ENCODE assay signal across 10 cellular contexts in the genomic region with DNA sequence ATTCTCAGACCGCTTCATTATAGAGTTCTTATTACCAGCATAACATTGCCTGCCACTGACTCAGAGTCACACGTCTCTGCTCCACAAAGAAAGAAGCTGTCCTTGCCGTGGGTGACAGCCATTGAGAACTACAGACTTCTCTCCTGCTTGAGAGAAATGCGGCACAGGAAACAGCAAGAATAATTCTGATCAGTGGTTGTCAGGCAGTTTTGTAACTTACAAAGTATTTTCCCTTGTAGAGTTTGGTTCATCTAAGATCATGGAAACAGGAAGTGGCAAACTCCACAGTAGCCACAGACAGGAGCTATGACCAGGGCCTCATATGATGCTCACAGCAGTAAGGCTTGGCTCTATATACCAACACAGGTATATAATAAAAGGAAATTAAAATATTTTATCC. TPM values are rescaled to one million over a fixed set of nuclear protein-coding genes. Genes with fewer than 3 reads are reported as not detected.
A peak's percentile ranks its signal among the peaks of the same experiment; 100 is the strongest.
DNase-seq lines count a peak whose midpoint lies in the region; ATAC-seq, FAIRE-seq and TF ChIP-seq lines count a peak whose summit lies in the region.
"Had no signal": no experiment of that assay in that cellular context is flagged by ENCODE, and none has a peak within 500 bp of the region (broad histone marks: within the 10 kb centered on the region; RNA-seq: fewer than 3 reads in every experiment).

No MANE protein-coding gene starts in this region.

- no peaks in the 10 kb centered on the region for H3K79me2 ChIP-seq in neural progenitor cell (ENCODE audit: low read depth)
- H3K79me2 ChIP-seq in HepG2 (ENCODE audit: insufficient read depth, low read length), result no peaks in the 10 kb centered on the region

- H2AFZ ChIP-seq in neural progenitor cell (replicated peaks) (no peak overlapping the region), HepG2 (ENCODE audit: low read length) (no peak overlapping the region)

- H3K9me3 ChIP-seq in neural progenitor cell (ENCODE audit: low read depth) (no peaks in the 10 kb centered on the region), HepG2 (ENCODE audit: low read length) (no peaks in the 10 kb centered on the region)
- H3K9me3 ChIP-seq: breast epithelium had no signal

- H3K27me3 ChIP-seq in neural progenitor cell, result no peaks in the 10 kb centered on the region
- no peaks in the 10 kb centered on the region for H3K27me3 ChIP-seq in HepG2 (ENCODE audit: control insufficient read depth in 1 of 2, insufficient read depth in 2 of 2, low read length in 2 of 2)
- H3K27me3 ChIP-seq: breast epithelium had no signal

- no peak for TF ChIP-seq RAD21 in HepG2 (CRISPR knock-in tag; IDR thresholded peaks at IDR 0.05)

- no peaks in the 10 kb centered on the region for H3F3A ChIP-seq in neural progenitor cell (ENCODE audit: low read depth)

- CTCF ChIA-PET in HepG2 (lab: Yijun Ruan, JAX; ENCODE audit: low intra/inter-chr PET ratio, low total read pairs), result no interaction called here

- no peak overlapping the region for H3K4me2 ChIP-seq in neural progenitor cell
- H3K4me2 ChIP-seq in HepG2 (ENCODE audit: low read depth, low read length), result no peak overlapping the region

- H3K36me3 ChIP-seq in neural progenitor cell (no peaks in the 10 kb centered on the region), HepG2 (replicated peaks in 1 of 2; ENCODE audit: control insufficient read depth in 1 of 2, insufficient read depth in 2 of 2, low read length in 2 of 2) (peaks cover 2 to 14% of the 10 kb centered on the region in 2 experiments; a peak in 4 of 5 replicates)
- H3K36me3 ChIP-seq: breast epithelium had no signal

- in situ Hi-C loops in ACHN (cut with HindIII; ENCODE audit: low pct_ligation_motif_present, low pct_unique_long_range_greater_than_20kb, low sequenced_read_pairs) (no loop called here), HepG2 (cut with HindIII; ENCODE audit: extremely low pct_ligation_motif_present, low pct_unique_long_range_greater_than_20kb) (no loop called here)

- no peaks in the 10 kb centered on the region for H3K27me3 Mint-ChIP-seq in T-helper 2 cell treated with Interferon-gamma antibody and Interleukin-4, amounts not matched to agents 5 μg/mL and 100 μg/mL, for 36 hours (ENCODE audit: low read depth)
- H3K27me3 Mint-ChIP-seq in neural progenitor cell (ENCODE audit: insufficient read depth, low read depth), result no peaks in the 10 kb centered on the region

- WGBS in HepG2 (ENCODE audit: low lambda C conversion rate), result 98% methylated on average over 4 of the region's 4 CpGs

- no peaks in the 10 kb centered on the region for H3K9me3 Mint-ChIP-seq in T-helper 2 cell treated with Interferon-gamma antibody and Interleukin-4, amounts not matched to agents 5 μg/mL and 100 μg/mL, for 36 hours
- H3K9me3 Mint-ChIP-seq in neural progenitor cell, result no peaks in the 10 kb centered on the region

- no peak for TF ChIP-seq POLR2A in HepG2 (IDR thresholded peaks at IDR 0.05; ENCODE audit: insufficient read depth in 1 of 2, low read depth in 2 of 2, low read length in 2 of 2)

- H3K27ac Mint-ChIP-seq in T-helper 2 cell treated with Interferon-gamma antibody and Interleukin-4, amounts not matched to agents 5 μg/mL and 100 μg/mL, for 36 hours, result peak overlapping the region; percentile 84
- H3K27ac Mint-ChIP-seq in neural progenitor cell, result peak overlapping the region; percentile 43

- TF ChIP-seq CTCF in neural progenitor cell (IDR thresholded peaks at IDR 0.05), result no peak
- no peak for TF ChIP-seq CTCF in HepG2 (CRISPR knock-in tag; IDR thresholded peaks at IDR 0.05)

- peak; percentile 7 to 50 for DNase-seq in NOMO-1 (lab: John Stamatoyannopoulos, UW; ENCODE audit: unreplicated experiment in 2 of 2)
- DNase-seq in NOMO-1 treated with dmso at 0.1 percent for 144 hours (lab: John Stamatoyannopoulos, UW; ENCODE audit: unreplicated experiment), result no peak
- peak; percentile 59 for DNase-seq in T-helper 2 cell treated with Interferon-gamma antibody and Interleukin-4, amounts not matched to agents 5 μg/mL and 100 μg/mL, for 36 hours (ENCODE audit: low spot score)
- DNase-seq in neural progenitor cell (ENCODE audit: low spot score), result no peak
- no peak for DNase-seq in NCI-H2196 (lab: John Stamatoyannopoulos, UW; ENCODE audit: unreplicated experiment)
- no peak for DNase-seq in ACHN
- DNase-seq in HepG2 (ENCODE audit: low spot score), result no peak

- intact Hi-C loops in HepG2 (cut with micrococcal nuclease; ENCODE audit: unreplicated experiment), result no loop called here

- ATAC-seq in HG02885 (IDR thresholded peaks at IDR 0.05; ENCODE audit: poor library complexity, unreplicated experiment) (peak; percentile 73), HepG2 (no peak)

- POLR2A ChIA-PET in HepG2 (lab: Yijun Ruan, JAX), result no interaction called here

- FAIRE-seq in HepG2 (lab: Jason Lieb, UNC), result no peak
- FAIRE-seq: A204.1 had no signal

- H3K4me1 ChIP-seq in neural progenitor cell, result no peaks in the 10 kb centered on the region
- 0 out of 2 replicates have a peak, but pooled peaks cover 6% of the 10 kb centered on the region for H3K4me1 ChIP-seq in HepG2 (ENCODE audit: insufficient read depth, low read length)
- H3K4me1 ChIP-seq: breast epithelium had no signal

- H3K27ac ChIP-seq in neural progenitor cell (no peak overlapping the region), HepG2 (ENCODE audit: extremely low read length, insufficient read depth, low read length) (no peak overlapping the region)
- H3K27ac ChIP-seq: breast epithelium had no signal

- no TSS peak for BruUV-seq in HepG2 (replicated peaks; lab: Mats Ljungman, UMichigan)

- H3K4me3 Mint-ChIP-seq in T-helper 2 cell treated with Interferon-gamma antibody and Interleukin-4, amounts not matched to agents 5 μg/mL and 100 μg/mL, for 36 hours, result peak overlapping the region; percentile 61
- H3K4me3 Mint-ChIP-seq in neural progenitor cell, result no peak overlapping the region

- H3K9ac ChIP-seq in neural progenitor cell (no peak overlapping the region), HepG2 (ENCODE audit: insufficient read depth, low read depth, low read length) (no peak overlapping the region)

- peaks cover 28% of the 10 kb centered on the region for H3K4me1 Mint-ChIP-seq in T-helper 2 cell treated with Interferon-gamma antibody and Interleukin-4, amounts not matched to agents 5 μg/mL and 100 μg/mL, for 36 hours (ENCODE audit: low read depth)
- H3K4me1 Mint-ChIP-seq in neural progenitor cell, result no peaks in the 10 kb centered on the region

- H3K4me3 ChIP-seq in neural progenitor cell (no peak overlapping the region), HepG2 (replicated peaks in 1 of 3; ENCODE audit: insufficient read depth in 1 of 3, low read depth in 2 of 3, low read length in 3 of 3) (no peak overlapping the region)
- H3K4me3 ChIP-seq: breast epithelium had no signal

- TF ChIP-seq EP300 in HepG2 (IDR thresholded peaks at IDR 0.05; ENCODE audit: low read depth in 2 of 2, low read length in 2 of 2) (no peak), HepG2 (CRISPR knock-in tag; IDR thresholded peaks at IDR 0.05; ENCODE audit: borderline replicate concordance) (no peak)

- H4K20me1 ChIP-seq in neural progenitor cell (ENCODE audit: low read depth) (no peaks in the 10 kb centered on the region), HepG2 (ENCODE audit: insufficient read depth, low read length) (no peaks in the 10 kb centered on the region)

- H3K36me3 Mint-ChIP-seq in T-helper 2 cell treated with Interferon-gamma antibody and Interleukin-4, amounts not matched to agents 5 μg/mL and 100 μg/mL, for 36 hours (ENCODE audit: low read depth), result peaks cover 25% of the 10 kb centered on the region
- peaks cover 16% of the 10 kb centered on the region for H3K36me3 Mint-ChIP-seq in neural progenitor cell

TF ChIP-seq in HepG2, 621 proteins besides CTCF, POLR2A, EP300 and RAD21 (continues in another document):
- TF ChIP-seq FUBP1 (CRISPR knock-in tag; IDR thresholded peaks at IDR 0.05; ENCODE audit: borderline replicate concordance) (no peak), ZNF460 (CRISPR knock-in tag; IDR thresholded peaks at IDR 0.05; ENCODE audit: borderline replicate concordance) (no peak)

RNA-seq across cellular contexts. Expression of gene KCNV2, which starts 47.1 kb away (rescaled TPM):
- total RNA-seq in neural progenitor cell (ENCODE audit: low replicate concordance) (not detected in 2 replicates), HepG2 (2016; rRNA removed; fragmentation: Illumina TruSeq; extraction: Trizol) (not detected in 2 replicates)
- total RNA-seq in HepG2 (2016; cell fraction: cytosol; rRNA removed; fragmentation: Illumina TruSeq; extraction: Trizol; ENCODE audit: low read depth), result not detected in 2 replicates
- not detected in 2 replicates for total RNA-seq in HepG2 (2016; cell fraction: insoluble cytoplasmic fraction; rRNA removed; fragmentation: Illumina TruSeq; extraction: Trizol)
- not detected in 2 replicates for total RNA-seq in HepG2 (2016; cell fraction: membrane; rRNA removed; fragmentation: Illumina TruSeq; extraction: Trizol)
- not detected in 2 replicates for total RNA-seq in HepG2 (2016; cell fraction: nucleus; rRNA removed; fragmentation: Illumina TruSeq; extraction: Trizol)
- not detected in 2 replicates for polyA plus RNA-seq in HepG2 (2011; rRNA removed)
- polyA plus RNA-seq in HepG2 (2011; cell fraction: cytosol; rRNA removed), result not detected in 2 replicates
- polyA plus RNA-seq in HepG2 (2011; cell fraction: nucleus; rRNA removed), result not detected in 2 replicates
- polyA plus RNA-seq in HepG2 (2012), result 0.09 TPM in 1 of 2 replicates, not detected in the other
- not detected in 2 replicates for polyA plus RNA-seq in HepG2 (2016; cell fraction: cytosol; fragmentation: Illumina TruSeq; extraction: Trizol; ENCODE audit: low read depth)
- not detected in 2 replicates for polyA plus RNA-seq in HepG2 (2016; cell fraction: insoluble cytoplasmic fraction; fragmentation: Illumina TruSeq; extraction: Trizol; ENCODE audit: low read depth)
- not detected in 2 replicates for polyA plus RNA-seq in HepG2 (2016; cell fraction: membrane; fragmentation: Illumina TruSeq; extraction: Trizol; ENCODE audit: low read depth)
- polyA plus RNA-seq in HepG2 (2016; cell fraction: nucleus; fragmentation: Illumina TruSeq; extraction: Trizol; ENCODE audit: insufficient read depth, low read depth), result not detected in 2 replicates
- polyA minus RNA-seq in HepG2 (2011; rRNA and poly(A)+ RNA removed; ENCODE audit: low replicate concordance), result not detected in 2 replicates
- polyA minus RNA-seq in HepG2 (2011; cell fraction: cytosol; rRNA and poly(A)+ RNA removed), result not detected in 2 replicates
- not detected in 2 replicates for polyA minus RNA-seq in HepG2 (2011; cell fraction: nucleus; rRNA and poly(A)+ RNA removed)
- total RNA-seq: breast epithelium had no signal

Comparison
In these comparisons a context has a peak if more than half of its experiments do, and no peak if none do; other contexts are left out.
1. DNase-seq: peak in NOMO-1 (2 of 2) and T-helper 2 cell treated with Interferon-gamma antibody and Interleukin-4, amounts not matched to agents 5 μg/mL and 100 μg/mL, for 36 hours (single experiment); none in NOMO-1 treated with dmso at 0.1 percent for 144 hours (single experiment), neural progenitor cell (single experiment), NCI-H2196 (single experiment), ACHN (single experiment) and HepG2 (single experiment).